In genomic region chr5:90940227-90940995, GRCh38 we compare ENCODE assay signal across 11 cellular contexts.
DNase-seq lines count a peak whose midpoint lies in the region; ATAC-seq, FAIRE-seq and TF ChIP-seq lines count a peak whose summit lies in the region.
"Had no signal": no experiment of that assay in that cellular context is flagged by ENCODE, and none has a peak within 500 bp of the region (broad histone marks: within the 10 kb centered on the region; RNA-seq: fewer than 3 reads in every experiment).

No MANE protein-coding gene starts in this region.

- H3K4me3 Mint-ChIP-seq in stimulated activated naive B cell treated with anti-CD40 and anti-IgM and Interleukin-4, amounts not matched to agents 10 μg/mL and 1 μg/mL and 100 μg/mL, for 72 hours, result no peak overlapping the region

- H3K4me1 ChIP-seq in kidney (ENCODE audit: control insufficient read depth in 1 of 2, insufficient read depth in 1 of 2, low read depth in 1 of 2, low read length in 2 of 2), result peaks cover 2 to 24% of the 10 kb centered on the region in 2 donors

- peaks cover 2 to 7% of the 10 kb centered on the region in 2 donors for H3K4me1 Mint-ChIP-seq in stimulated activated naive B cell treated with anti-CD40 and anti-IgM and Interleukin-4, amounts not matched to agents 10 μg/mL and 1 μg/mL and 100 μg/mL, for 72 hours

- H3K27ac Mint-ChIP-seq in stimulated activated naive B cell treated with anti-CD40 and anti-IgM and Interleukin-4, amounts not matched to agents 10 μg/mL and 1 μg/mL and 100 μg/mL, for 72 hours, result peak overlapping the region; percentile 9

- FAIRE-seq in kidney (lab: Jason Lieb, UNC), result no peak
- FAIRE-seq: G401.6 had no signal

- H3K36me3 Mint-ChIP-seq in stimulated activated naive B cell treated with anti-CD40 and anti-IgM and Interleukin-4, amounts not matched to agents 10 μg/mL and 1 μg/mL and 100 μg/mL, for 72 hours, result no peaks in the 10 kb centered on the region

- no peaks in the 10 kb centered on the region for H3K9me3 Mint-ChIP-seq in stimulated activated naive B cell treated with anti-CD40 and anti-IgM and Interleukin-4, amounts not matched to agents 10 μg/mL and 1 μg/mL and 100 μg/mL, for 72 hours

- no peak for TF ChIP-seq CTCF in kidney (IDR thresholded peaks at IDR 0.05; ENCODE audit: borderline replicate concordance, extremely low read depth, insufficient read depth)

- H3K9ac ChIP-seq in kidney (ENCODE audit: low read length in 2 of 2), result no peak overlapping the region

- H3K4me3 ChIP-seq in kidney (ENCODE audit: low read length in 2 of 2), result no peak overlapping the region
- H3K4me3 ChIP-seq: body of pancreas, thoracic aorta had no signal

- H3K9me3 ChIP-seq in kidney (ENCODE audit: control insufficient read depth in 1 of 2, low read length in 2 of 2), result no peaks in the 10 kb centered on the region
- H3K9me3 ChIP-seq: body of pancreas, thoracic aorta had no signal

- intact Hi-C loops in kidney (cut with DNase I), result no loop called here

- no peaks in the 10 kb centered on the region for H3K36me3 ChIP-seq in kidney (ENCODE audit: control insufficient read depth in 1 of 2, insufficient read depth in 2 of 2, low read length in 2 of 2)
- H3K36me3 ChIP-seq: thoracic aorta had no signal

- DNase-seq in activated T-cell treated with anti-CD3 and anti-CD28 coated beads for 24 hours (ENCODE audit: low read depth), result peak; percentile 8
- no peak for DNase-seq in activated T-cell treated with anti-CD3 and anti-CD28 coated beads, Interleukin-2, amount 50 U/mL, for 1 hour
- peak; percentile 12 for DNase-seq in NCI-H1694 treated with DMSO at 0.1 percent for 48 hours (lab: John Stamatoyannopoulos, UW)
- peak; percentile 3 for DNase-seq in activated naive CD4-positive, alpha-beta T cell treated with Interleukin-2 at 50 U/mL for 16 hours
- peak; percentile 64 for DNase-seq in kidney
- DNase-seq in stimulated activated naive B cell treated with anti-CD40 and anti-IgM and Interleukin-4, amounts not matched to agents 10 μg/mL and 1 μg/mL and 100 μg/mL, for 72 hours, result peak; percentile 18
- DNase-seq in SHP77 (lab: John Stamatoyannopoulos, UW), result no peak

- peak; percentile 96 for ATAC-seq in HG02798 (IDR thresholded peaks at IDR 0.05; ENCODE audit: poor library complexity, unreplicated experiment)
- peak; percentile 99 to 100 for ATAC-seq in stimulated activated naive B cell treated with anti-CD40 and anti-IgM and Interleukin-4, amounts not matched to agents 10 μg/mL and 1 μg/mL and 100 μg/mL, for 72 hours (replicated peaks)
- ATAC-seq: body of pancreas had no signal

- peaks cover 3 to 6% of the 10 kb centered on the region in 2 donors for H3K27me3 Mint-ChIP-seq in stimulated activated naive B cell treated with anti-CD40 and anti-IgM and Interleukin-4, amounts not matched to agents 10 μg/mL and 1 μg/mL and 100 μg/mL, for 72 hours

- H3K27ac ChIP-seq in kidney (ENCODE audit: low read depth in 2 of 2, low read length in 2 of 2), result no peak overlapping the region
- H3K27ac ChIP-seq: body of pancreas, thoracic aorta had no signal

Comparison
In these comparisons a context has a peak if more than half of its experiments do, and no peak if none do; other contexts are left out.
1. DNase-seq: peak in activated T-cell treated with anti-CD3 and anti-CD28 coated beads for 24 hours (single experiment), NCI-H1694 treated with DMSO at 0.1 percent for 48 hours (single experiment), activated naive CD4-positive, alpha-beta T cell treated with Interleukin-2 at 50 U/mL for 16 hours (single experiment), kidney (single experiment) and stimulated activated naive B cell treated with anti-CD40 and anti-IgM and Interleukin-4, amounts not matched to agents 10 μg/mL and 1 μg/mL and 100 μg/mL, for 72 hours (single experiment); none in activated T-cell treated with anti-CD3 and anti-CD28 coated beads, Interleukin-2, amount 50 U/mL, for 1 hour (single experiment) and SHP77 (0 of 2).